ENCODE assay signal across 1 cellular context in the genomic region with DNA sequence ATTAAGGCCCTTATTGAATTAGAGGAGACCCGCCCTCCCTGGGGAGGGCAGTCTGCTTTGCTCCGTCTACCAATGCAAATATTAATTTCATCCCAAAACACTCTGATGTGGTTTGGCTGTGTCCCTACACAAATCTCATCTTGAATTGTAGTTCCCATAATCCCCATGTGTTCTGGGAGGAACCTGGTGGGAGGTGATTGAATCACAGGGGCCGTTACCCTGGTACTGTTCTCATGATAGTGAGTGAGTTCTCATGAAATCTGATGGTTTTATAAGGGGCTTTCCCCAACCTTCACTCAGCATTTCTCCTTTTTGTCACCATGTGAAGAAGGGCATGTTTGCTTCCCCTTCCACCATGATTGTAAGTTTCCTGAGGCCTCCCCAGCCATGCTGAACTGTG. TPM values are rescaled to one million over a fixed set of nuclear protein-coding genes. Genes with fewer than 3 reads are reported as not detected.
"Had no signal": no experiment of that assay in that cellular context is flagged by ENCODE, and none has a peak within 500 bp of the region (broad histone marks: within the 10 kb centered on the region; RNA-seq: fewer than 3 reads in every experiment).

No MANE protein-coding gene starts in this region.

RNA-seq across cellular contexts. Expression of a gene that starts 7.3 kb away (rescaled TPM):
- total RNA-seq: HT-29 had no signal
